7 cellular contexts compared by ENCODE assay signal in the genomic region with DNA sequence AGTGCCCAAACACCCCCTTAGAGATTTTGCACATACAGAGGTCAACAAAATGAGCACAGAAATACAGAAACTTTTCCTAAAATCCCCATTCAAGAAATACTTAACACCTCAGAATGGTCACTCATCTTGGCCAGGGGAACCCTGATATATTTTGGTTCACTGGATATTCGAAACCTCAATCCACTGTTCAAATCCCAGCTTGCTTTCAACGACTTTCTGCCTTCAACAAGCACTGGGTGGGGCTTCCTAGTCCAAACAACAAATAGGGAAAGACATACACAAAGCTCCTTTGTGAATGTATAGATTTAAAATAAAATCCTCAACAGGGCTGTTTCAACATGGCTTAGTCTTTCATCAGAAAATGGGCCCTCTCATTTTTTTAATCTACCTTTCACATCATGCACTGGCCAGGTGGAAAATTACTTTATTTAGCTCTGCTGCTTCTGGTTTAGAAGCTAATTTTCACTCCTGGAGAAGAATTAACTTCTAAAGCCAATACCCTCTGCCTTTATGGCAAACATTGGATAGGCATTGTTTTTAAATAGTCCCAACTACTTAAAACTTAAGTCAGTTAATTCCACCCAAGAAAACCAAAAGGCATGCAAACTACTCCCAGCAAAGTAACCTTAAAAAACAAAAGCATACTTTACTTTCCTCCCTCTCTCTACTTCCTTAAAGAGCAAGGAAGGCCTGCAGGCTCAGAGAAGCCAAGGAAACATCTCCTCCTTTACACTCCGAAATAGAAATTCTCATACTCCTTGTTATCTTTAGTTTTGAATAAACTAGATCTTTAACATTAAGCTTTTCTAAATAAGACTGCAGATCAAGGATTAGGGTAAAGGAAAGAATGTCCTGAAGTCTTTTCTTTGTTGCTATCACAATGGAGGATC. TPM values are rescaled to one million over a fixed set of nuclear protein-coding genes. Genes with fewer than 3 reads are reported as not detected.
A peak's percentile ranks its signal among the peaks of the same experiment; 100 is the strongest.
DNase-seq lines count a peak whose midpoint lies in the region; TF ChIP-seq lines count a peak whose summit lies in the region.
"Not testable (repeated sequence)": the region's sequence is repeated elsewhere in the genome, so short reads cannot be mapped to it uniquely, and the experiment has no call there.

No MANE protein-coding gene starts in this region.

- intact Hi-C loops in activated CD4-positive, alpha-beta memory T cell treated with anti-CD3 and anti-CD28 coated beads for 36 hours (cut with micrococcal nuclease) = loop anchor here (5.0 kb wide), 1 partner anchor 38 kb away; no protein-coding TSS in a partner anchor
- intact Hi-C loops in esophagus squamous epithelium (cut with DNase I) = not testable (repeated sequence)

- H3K18ac ChIP-seq in mesenchymal stem cell (ENCODE audit: low read depth in 1 of 2, low read length in 2 of 2) = not testable (repeated sequence)

- WGBS in esophagus squamous epithelium, 2 donors = 12% methylated on average over 3 of the region's 3 CpGs
- no CpG with 5 or more reads among the region's 3 CpGs for WGBS in mesenchymal stem cell

- H3K9ac ChIP-seq in OCI-LY1 (ENCODE audit: low read length) (0 out of 2 replicates have a peak overlapping the region, but pooled peaks have one; percentile 53), adipocyte (ENCODE audit: low read length) (peak overlapping the region; percentile 31), mesenchymal stem cell (ENCODE audit: low read length) (peak overlapping the region; percentile 67)

- H2BK12ac ChIP-seq in mesenchymal stem cell (ENCODE audit: low read length in 2 of 2) = not testable (repeated sequence)

- DNase-seq in GM12865 (ENCODE audit: low read depth); adipocyte (ENCODE audit: low read depth); esophagus squamous epithelium (lab: John Stamatoyannopoulos, UW); mesenchymal stem cell: not testable (repeated sequence)
- DNase-seq in activated CD4-positive, alpha-beta memory T cell treated with anti-CD3 and anti-CD28 coated beads for 36 hours = peak; percentile 6

- H3K27ac Mint-ChIP-seq in activated CD4-positive, alpha-beta memory T cell treated with anti-CD3 and anti-CD28 coated beads for 36 hours = peak overlapping the region; percentile 97

- H3K27ac ChIP-seq in OCI-LY1 (ENCODE audit: low read depth, low read length, poor library complexity, severe bottlenecking) (peak overlapping the region; percentile 81), esophagus squamous epithelium (peak overlapping the region; percentile 70 to 86 (median 83)), skin epidermis (peak overlapping the region in 19 of 21 experiments; percentile 25 to 100 (median 61))
- H3K27ac ChIP-seq in mesenchymal stem cell (ENCODE audit: low read length, poor library complexity, severe bottlenecking) = not testable (repeated sequence)

- peaks cover 42% of the 10 kb centered on the region for H3K36me3 ChIP-seq in OCI-LY1 (ENCODE audit: insufficient read depth, low read length)
- peaks cover 28% of the 10 kb centered on the region for H3K36me3 ChIP-seq in adipocyte (ENCODE audit: control insufficient read depth, insufficient read depth, low read length, severe bottlenecking)
- H3K36me3 ChIP-seq in esophagus squamous epithelium = peaks cover 10 to 31% (median 17%) of the 10 kb centered on the region in 3 donors
- H3K36me3 ChIP-seq in mesenchymal stem cell (ENCODE audit: control insufficient read depth in 1 of 2, insufficient read depth in 2 of 2, low read depth in 1 of 2, low read length in 2 of 2) = peaks cover 21 to 42% of the 10 kb centered on the region in 2 experiments

- not testable (repeated sequence) for H3K27me3 Mint-ChIP-seq in activated CD4-positive, alpha-beta memory T cell treated with anti-CD3 and anti-CD28 coated beads for 36 hours

- TF ChIP-seq POLR2A in esophagus squamous epithelium (IDR thresholded peaks at IDR 0.05) = not testable (repeated sequence)

- POLR2A ChIA-PET in activated CD4-positive, alpha-beta memory T cell treated with anti-CD3 and anti-CD28 coated beads for 36 hours (lab: Charles Lee) = interaction anchor here (1.2 to 2.5 kb wide), 4 partner anchors 8 to 171 kb away, joined by 4 to 17 read pairs (median 10); partner anchors contain the start of gene ZNF217

- H2BK5ac ChIP-seq in mesenchymal stem cell (ENCODE audit: low read depth, low read length, poor library complexity, severe bottlenecking) = not testable (repeated sequence)

- H4K20me1 ChIP-seq in OCI-LY1 (ENCODE audit: insufficient read depth, low read length) = not testable (repeated sequence)

- H3K9me3 Mint-ChIP-seq in activated CD4-positive, alpha-beta memory T cell treated with anti-CD3 and anti-CD28 coated beads for 36 hours = not testable (repeated sequence)

- peaks cover 40% of the 10 kb centered on the region for H3K36me3 Mint-ChIP-seq in activated CD4-positive, alpha-beta memory T cell treated with anti-CD3 and anti-CD28 coated beads for 36 hours

- H3K9me3 ChIP-seq in OCI-LY1 (ENCODE audit: low read length); adipocyte (ENCODE audit: control insufficient read depth, low read length); esophagus squamous epithelium; mesenchymal stem cell (ENCODE audit: control insufficient read depth, low read length): not testable (repeated sequence)

- H4K8ac ChIP-seq in mesenchymal stem cell (ENCODE audit: low read length) = not testable (repeated sequence)

- peaks cover 100% of the 10 kb centered on the region for H3K79me2 ChIP-seq in OCI-LY1 (ENCODE audit: insufficient read depth, low read length)

- not testable (repeated sequence) for TF ChIP-seq CTCF in GM12865 (IDR thresholded peaks at IDR 0.05; ENCODE audit: insufficient read depth, low read depth, low read length, missing control alignments); OCI-LY1 (IDR thresholded peaks at IDR 0.05; ENCODE audit: low read length); esophagus squamous epithelium (IDR thresholded peaks at IDR 0.05)

- peak overlapping the region; percentile 46 for H3K4me3 Mint-ChIP-seq in activated CD4-positive, alpha-beta memory T cell treated with anti-CD3 and anti-CD28 coated beads for 36 hours

- H3K4me1 Mint-ChIP-seq in activated CD4-positive, alpha-beta memory T cell treated with anti-CD3 and anti-CD28 coated beads for 36 hours (ENCODE audit: low read depth) = peaks cover 75% of the 10 kb centered on the region

- not testable (repeated sequence) for H4K91ac ChIP-seq in mesenchymal stem cell (ENCODE audit: low read length)

- H2BK120ac ChIP-seq in mesenchymal stem cell (ENCODE audit: low read depth, low read length) = not testable (repeated sequence)

- H3F3A ChIP-seq in OCI-LY1 (ENCODE audit: insufficient read depth, low read length) = not testable (repeated sequence)

- H3K4me3 ChIP-seq in GM12865 (ENCODE audit: low read depth, low read length) (peak overlapping the region; percentile 57), OCI-LY1 (ENCODE audit: low read depth, low read length, poor library complexity, severe bottlenecking) (peak overlapping the region; percentile 45)
- not testable (repeated sequence) for H3K4me3 ChIP-seq in adipocyte (ENCODE audit: low read length); esophagus squamous epithelium; mesenchymal stem cell (ENCODE audit: insufficient read depth in 1 of 2, low read depth in 1 of 2, low read length in 2 of 2); skin epidermis

- not testable (repeated sequence) for H3K79me1 ChIP-seq in mesenchymal stem cell (replicated peaks; ENCODE audit: low read length, poor library complexity, severe bottlenecking)

- H3K4me1 ChIP-seq in OCI-LY1 (ENCODE audit: insufficient read depth, low read length, severe bottlenecking) = peaks cover 99% of the 10 kb centered on the region
- peaks cover 65% of the 10 kb centered on the region for H3K4me1 ChIP-seq in adipocyte (ENCODE audit: control insufficient read depth, insufficient read depth, low read length)
- H3K4me1 ChIP-seq in esophagus squamous epithelium = peaks cover 35 to 98% (median 70%) of the 10 kb centered on the region in 3 donors
- not testable (repeated sequence) for H3K4me1 ChIP-seq in mesenchymal stem cell (ENCODE audit: control insufficient read depth, insufficient read depth, low read depth, low read length)

- not testable (repeated sequence) for H3K4ac ChIP-seq in mesenchymal stem cell (ENCODE audit: low read depth in 1 of 2, low read length in 2 of 2)

- not testable (repeated sequence) for H3K9me2 ChIP-seq in OCI-LY1 (ENCODE audit: low read depth, low read length)

- not testable (repeated sequence) for H2AK5ac ChIP-seq in mesenchymal stem cell (ENCODE audit: low read length, severe bottlenecking)

- H3K4me2 ChIP-seq in OCI-LY1 (ENCODE audit: low read length) = peak overlapping the region; percentile 77
- not testable (repeated sequence) for H3K4me2 ChIP-seq in mesenchymal stem cell (ENCODE audit: low read length, poor library complexity, severe bottlenecking)

- H2BK15ac ChIP-seq in mesenchymal stem cell (ENCODE audit: low read depth, poor library complexity, severe bottlenecking) = not testable (repeated sequence)

- CTCF ChIA-PET in activated CD4-positive, alpha-beta memory T cell treated with anti-CD3 and anti-CD28 coated beads for 36 hours (lab: Charles Lee) = interaction anchor here (1.1 to 8.7 kb wide), 2 partner anchors 287 to 332 kb away, joined by 6 to 81 read pairs; no protein-coding TSS in a partner anchor

- not testable (repeated sequence) for H3K27me3 ChIP-seq in OCI-LY1 (ENCODE audit: insufficient read depth, low read length); adipocyte (replicated peaks; ENCODE audit: control insufficient read depth, insufficient read depth, low read length); esophagus squamous epithelium; mesenchymal stem cell (ENCODE audit: control insufficient read depth in 1 of 2, insufficient read depth in 1 of 2, low read length in 2 of 2)

- H3K14ac ChIP-seq in mesenchymal stem cell (ENCODE audit: low read length in 2 of 2) = not testable (repeated sequence)

- H3K23ac ChIP-seq in mesenchymal stem cell (ENCODE audit: low read length in 2 of 2) = not testable (repeated sequence)

- not testable (repeated sequence) for H2AFZ ChIP-seq in OCI-LY1 (ENCODE audit: low read length); mesenchymal stem cell (ENCODE audit: low read depth, low read length)

RNA-seq across cellular contexts. Expression of gene ZNF217, which starts 9.7 kb away (rescaled TPM):
- total RNA-seq in activated CD4-positive, alpha-beta memory T cell treated with anti-CD3 and anti-CD28 coated beads for 36 hours = 10 to 100 TPM; 56.3 to 57.5 TPM
- 10 to 100 TPM; 20.7 to 27.5 (median 22.2) TPM for total RNA-seq in esophagus squamous epithelium
- 15.7 TPM for polyA plus RNA-seq in mesenchymal stem cell (2013, experiment 1 of 2)
- 16.6 TPM for polyA plus RNA-seq in mesenchymal stem cell (2013, experiment 2 of 2)
